1 cellular context compared by ENCODE assay signal in the genomic region with DNA sequence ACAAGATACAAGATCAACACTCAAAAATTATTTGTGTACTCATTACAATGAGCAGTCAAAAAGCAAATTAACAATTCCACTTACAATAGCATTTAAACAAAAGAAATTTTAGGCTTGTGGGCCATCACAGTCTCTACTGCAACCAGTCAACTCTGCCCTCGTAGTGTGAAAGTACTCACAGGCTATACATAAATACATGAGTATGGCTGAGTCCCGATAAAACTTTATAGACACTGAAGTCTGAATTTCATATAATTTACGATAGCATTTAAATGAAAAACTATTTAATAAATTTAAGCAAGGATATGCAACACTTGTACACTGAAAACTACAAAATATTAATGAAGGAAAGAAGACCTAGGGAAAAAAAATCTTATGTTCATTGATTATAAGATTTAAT.
A peak's percentile ranks its signal among the peaks of the same experiment; 100 is the strongest.
TF ChIP-seq lines count a peak whose summit lies in the region.

No MANE protein-coding gene starts in this region.

TF ChIP-seq in GM12878, 131 proteins besides CTCF, POLR2A, EP300 and RAD21 (continued from another document):
- TF ChIP-seq, protein P1, sequence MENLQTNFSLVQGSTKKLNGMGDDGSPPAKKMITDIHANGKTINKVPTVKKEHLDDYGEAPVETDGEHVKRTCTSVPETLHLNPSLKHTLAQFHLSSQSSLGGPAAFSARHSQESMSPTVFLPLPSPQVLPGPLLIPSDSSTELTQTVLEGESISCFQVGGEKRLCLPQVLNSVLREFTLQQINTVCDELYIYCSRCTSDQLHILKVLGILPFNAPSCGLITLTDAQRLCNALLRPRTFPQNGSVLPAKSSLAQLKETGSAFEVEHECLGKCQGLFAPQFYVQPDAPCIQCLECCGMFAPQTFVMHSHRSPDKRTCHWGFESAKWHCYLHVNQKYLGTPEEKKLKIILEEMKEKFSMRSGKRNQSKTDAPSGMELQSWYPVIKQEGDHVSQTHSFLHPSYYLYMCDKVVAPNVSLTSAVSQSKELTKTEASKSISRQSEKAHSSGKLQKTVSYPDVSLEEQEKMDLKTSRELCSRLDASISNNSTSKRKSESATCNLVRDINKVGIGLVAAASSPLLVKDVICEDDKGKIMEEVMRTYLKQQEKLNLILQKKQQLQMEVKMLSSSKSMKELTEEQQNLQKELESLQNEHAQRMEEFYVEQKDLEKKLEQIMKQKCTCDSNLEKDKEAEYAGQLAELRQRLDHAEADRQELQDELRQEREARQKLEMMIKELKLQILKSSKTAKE (IDR thresholded peaks at IDR 0.05; ENCODE audit: low read depth, poor library complexity, severe bottlenecking) = no peak
- TF ChIP-seq, protein P2, sequence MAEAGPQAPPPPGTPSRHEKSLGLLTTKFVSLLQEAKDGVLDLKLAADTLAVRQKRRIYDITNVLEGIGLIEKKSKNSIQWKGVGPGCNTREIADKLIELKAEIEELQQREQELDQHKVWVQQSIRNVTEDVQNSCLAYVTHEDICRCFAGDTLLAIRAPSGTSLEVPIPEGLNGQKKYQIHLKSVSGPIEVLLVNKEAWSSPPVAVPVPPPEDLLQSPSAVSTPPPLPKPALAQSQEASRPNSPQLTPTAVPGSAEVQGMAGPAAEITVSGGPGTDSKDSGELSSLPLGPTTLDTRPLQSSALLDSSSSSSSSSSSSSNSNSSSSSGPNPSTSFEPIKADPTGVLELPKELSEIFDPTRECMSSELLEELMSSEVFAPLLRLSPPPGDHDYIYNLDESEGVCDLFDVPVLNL (IDR thresholded peaks at IDR 0.05; ENCODE audit: low read depth, low read length) = no peak
- TF ChIP-seq EZH2 (IDR thresholded peaks at IDR 0.05; ENCODE audit: borderline replicate concordance, control insufficient read depth, low read depth, low read length) = no peak
- TF ChIP-seq, protein P3, sequence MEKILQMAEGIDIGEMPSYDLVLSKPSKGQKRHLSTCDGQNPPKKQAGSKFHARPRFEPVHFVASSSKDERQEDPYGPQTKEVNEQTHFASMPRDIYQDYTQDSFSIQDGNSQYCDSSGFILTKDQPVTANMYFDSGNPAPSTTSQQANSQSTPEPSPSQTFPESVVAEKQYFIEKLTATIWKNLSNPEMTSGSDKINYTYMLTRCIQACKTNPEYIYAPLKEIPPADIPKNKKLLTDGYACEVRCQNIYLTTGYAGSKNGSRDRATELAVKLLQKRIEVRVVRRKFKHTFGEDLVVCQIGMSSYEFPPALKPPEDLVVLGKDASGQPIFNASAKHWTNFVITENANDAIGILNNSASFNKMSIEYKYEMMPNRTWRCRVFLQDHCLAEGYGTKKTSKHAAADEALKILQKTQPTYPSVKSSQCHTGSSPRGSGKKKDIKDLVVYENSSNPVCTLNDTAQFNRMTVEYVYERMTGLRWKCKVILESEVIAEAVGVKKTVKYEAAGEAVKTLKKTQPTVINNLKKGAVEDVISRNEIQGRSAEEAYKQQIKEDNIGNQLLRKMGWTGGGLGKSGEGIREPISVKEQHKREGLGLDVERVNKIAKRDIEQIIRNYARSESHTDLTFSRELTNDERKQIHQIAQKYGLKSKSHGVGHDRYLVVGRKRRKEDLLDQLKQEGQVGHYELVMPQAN (conservative IDR thresholded peaks at IDR 0.05) = no peak
- no peak for TF ChIP-seq HDAC2 (IDR thresholded peaks at IDR 0.05)
- TF ChIP-seq, protein P4, sequence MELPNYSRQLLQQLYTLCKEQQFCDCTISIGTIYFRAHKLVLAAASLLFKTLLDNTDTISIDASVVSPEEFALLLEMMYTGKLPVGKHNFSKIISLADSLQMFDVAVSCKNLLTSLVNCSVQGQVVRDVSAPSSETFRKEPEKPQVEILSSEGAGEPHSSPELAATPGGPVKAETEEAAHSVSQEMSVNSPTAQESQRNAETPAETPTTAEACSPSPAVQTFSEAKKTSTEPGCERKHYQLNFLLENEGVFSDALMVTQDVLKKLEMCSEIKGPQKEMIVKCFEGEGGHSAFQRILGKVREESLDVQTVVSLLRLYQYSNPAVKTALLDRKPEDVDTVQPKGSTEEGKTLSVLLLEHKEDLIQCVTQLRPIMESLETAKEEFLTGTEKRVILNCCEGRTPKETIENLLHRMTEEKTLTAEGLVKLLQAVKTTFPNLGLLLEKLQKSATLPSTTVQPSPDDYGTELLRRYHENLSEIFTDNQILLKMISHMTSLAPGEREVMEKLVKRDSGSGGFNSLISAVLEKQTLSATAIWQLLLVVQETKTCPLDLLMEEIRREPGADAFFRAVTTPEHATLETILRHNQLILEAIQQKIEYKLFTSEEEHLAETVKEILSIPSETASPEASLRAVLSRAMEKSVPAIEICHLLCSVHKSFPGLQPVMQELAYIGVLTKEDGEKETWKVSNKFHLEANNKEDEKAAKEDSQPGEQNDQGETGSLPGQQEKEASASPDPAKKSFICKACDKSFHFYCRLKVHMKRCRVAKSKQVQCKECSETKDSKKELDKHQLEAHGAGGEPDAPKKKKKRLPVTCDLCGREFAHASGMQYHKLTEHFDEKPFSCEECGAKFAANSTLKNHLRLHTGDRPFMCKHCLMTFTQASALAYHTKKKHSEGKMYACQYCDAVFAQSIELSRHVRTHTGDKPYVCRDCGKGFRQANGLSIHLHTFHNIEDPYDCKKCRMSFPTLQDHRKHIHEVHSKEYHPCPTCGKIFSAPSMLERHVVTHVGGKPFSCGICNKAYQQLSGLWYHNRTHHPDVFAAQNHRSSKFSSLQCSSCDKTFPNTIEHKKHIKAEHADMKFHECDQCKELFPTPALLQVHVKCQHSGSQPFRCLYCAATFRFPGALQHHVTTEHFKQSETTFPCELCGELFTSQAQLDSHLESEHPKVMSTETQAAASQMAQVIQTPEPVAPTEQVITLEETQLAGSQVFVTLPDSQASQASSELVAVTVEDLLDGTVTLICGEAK (IDR thresholded peaks at IDR 0.05; ENCODE audit: borderline replicate concordance) = peak; percentile 77
- TF ChIP-seq, protein P5, sequence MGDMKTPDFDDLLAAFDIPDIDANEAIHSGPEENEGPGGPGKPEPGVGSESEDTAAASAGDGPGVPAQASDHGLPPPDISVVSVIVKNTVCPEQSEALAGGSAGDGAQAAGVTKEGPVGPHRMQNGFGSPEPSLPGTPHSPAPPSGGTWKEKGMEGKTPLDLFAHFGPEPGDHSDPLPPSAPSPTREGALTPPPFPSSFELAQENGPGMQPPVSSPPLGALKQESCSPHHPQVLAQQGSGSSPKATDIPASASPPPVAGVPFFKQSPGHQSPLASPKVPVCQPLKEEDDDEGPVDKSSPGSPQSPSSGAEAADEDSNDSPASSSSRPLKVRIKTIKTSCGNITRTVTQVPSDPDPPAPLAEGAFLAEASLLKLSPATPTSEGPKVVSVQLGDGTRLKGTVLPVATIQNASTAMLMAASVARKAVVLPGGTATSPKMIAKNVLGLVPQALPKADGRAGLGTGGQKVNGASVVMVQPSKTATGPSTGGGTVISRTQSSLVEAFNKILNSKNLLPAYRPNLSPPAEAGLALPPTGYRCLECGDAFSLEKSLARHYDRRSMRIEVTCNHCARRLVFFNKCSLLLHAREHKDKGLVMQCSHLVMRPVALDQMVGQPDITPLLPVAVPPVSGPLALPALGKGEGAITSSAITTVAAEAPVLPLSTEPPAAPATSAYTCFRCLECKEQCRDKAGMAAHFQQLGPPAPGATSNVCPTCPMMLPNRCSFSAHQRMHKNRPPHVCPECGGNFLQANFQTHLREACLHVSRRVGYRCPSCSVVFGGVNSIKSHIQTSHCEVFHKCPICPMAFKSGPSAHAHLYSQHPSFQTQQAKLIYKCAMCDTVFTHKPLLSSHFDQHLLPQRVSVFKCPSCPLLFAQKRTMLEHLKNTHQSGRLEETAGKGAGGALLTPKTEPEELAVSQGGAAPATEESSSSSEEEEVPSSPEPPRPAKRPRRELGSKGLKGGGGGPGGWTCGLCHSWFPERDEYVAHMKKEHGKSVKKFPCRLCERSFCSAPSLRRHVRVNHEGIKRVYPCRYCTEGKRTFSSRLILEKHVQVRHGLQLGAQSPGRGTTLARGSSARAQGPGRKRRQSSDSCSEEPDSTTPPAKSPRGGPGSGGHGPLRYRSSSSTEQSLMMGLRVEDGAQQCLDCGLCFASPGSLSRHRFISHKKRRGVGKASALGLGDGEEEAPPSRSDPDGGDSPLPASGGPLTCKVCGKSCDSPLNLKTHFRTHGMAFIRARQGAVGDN (IDR thresholded peaks at IDR 0.05) = no peak
